ENCODE assay signal across 8 cellular contexts in genomic region chr11:129375731-129376657, GRCh38. TPM values are rescaled to one million over a fixed set of nuclear protein-coding genes. Genes with fewer than 3 reads are reported as not detected.
DNase-seq lines count a peak whose midpoint lies in the region; TF ChIP-seq lines count a peak whose summit lies in the region.

A gene with protein sequence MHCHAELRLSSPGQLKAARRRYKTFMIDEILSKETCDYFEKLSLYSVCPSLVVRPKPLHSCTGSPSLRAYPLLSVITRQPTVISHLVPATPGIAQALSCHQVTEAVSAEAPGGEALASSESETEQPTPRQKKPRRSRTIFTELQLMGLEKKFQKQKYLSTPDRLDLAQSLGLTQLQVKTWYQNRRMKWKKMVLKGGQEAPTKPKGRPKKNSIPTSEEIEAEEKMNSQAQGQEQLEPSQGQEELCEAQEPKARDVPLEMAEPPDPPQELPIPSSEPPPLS (plus strand): TSS chr11:129375848. CDS start chr11:129376036, 188 bp downstream.

- H3K27ac ChIP-seq in osteoblast (ENCODE audit: low read depth, low read length) = no peak within 1 kb of the TSS

- H3K4me1 ChIP-seq in osteoblast (ENCODE audit: insufficient read depth, low read length) = peaks cover 6% of the 10 kb centered on the region

- H3K36me3 ChIP-seq in osteoblast (ENCODE audit: insufficient read depth, low read length) = no peaks in the 10 kb centered on the region

- peak; percentile 36 for TF ChIP-seq CTCF in osteoblast (IDR thresholded peaks at IDR 0.05; ENCODE audit: extremely low read depth, low read depth, low read length)

- H3K27me3 ChIP-seq in osteoblast (ENCODE audit: insufficient read depth, low read length) = peaks cover 88% of the 10 kb centered on the region

- H3K4me3 ChIP-seq in osteoblast (ENCODE audit: insufficient read depth, low read length) = peak within 1 kb of the TSS; percentile 2

- peak within 1 kb of the TSS; percentile 39 for H3K4me2 ChIP-seq in osteoblast (ENCODE audit: insufficient read depth, low read length)

- DNase-seq in EL = peak; percentile 32
- peak; percentile 3 to 21 for DNase-seq in Kasumi-1 (lab: John Stamatoyannopoulos, UW)
- peak; percentile 60 for DNase-seq in activated CD8-positive, alpha-beta memory T cell treated with anti-CD3 and anti-CD28 coated beads, Interleukin-2, amount 50 U/mL, for 48 hours
- DNase-seq in foreskin melanocyte = peak; percentile 29
- DNase-seq in osteoblast (ENCODE audit: insufficient read length, low spot score, missing footprints) = peak; percentile 90
- no peak for DNase-seq in UCSD-AML1 (lab: John Stamatoyannopoulos, UW; ENCODE audit: unreplicated experiment)
- no peak for DNase-seq in NCI-H2171 treated with DMSO at 0.1 percent for 48 hours (lab: John Stamatoyannopoulos, UW)
- no peak for DNase-seq in occipital lobe (lab: John Stamatoyannopoulos, UW)

- H2AFZ ChIP-seq in osteoblast (ENCODE audit: low read length) = peak within 1 kb of the TSS; percentile 32

- no peaks in the 10 kb centered on the region for H4K20me1 ChIP-seq in osteoblast (ENCODE audit: insufficient read depth, low read length)

- no peaks in the 10 kb centered on the region for H3K9me3 ChIP-seq in osteoblast (ENCODE audit: low read depth, low read length)

- H3K79me2 ChIP-seq in osteoblast (ENCODE audit: insufficient read depth, low read length) = no peaks in the 10 kb centered on the region

RNA-seq across cellular contexts. Expression of the gene that starts here (rescaled TPM):
- total RNA-seq in osteoblast = not detected in 2 replicates
- 0.16 TPM for total RNA-seq in occipital lobe

Comparison
In these comparisons a context has a peak if more than half of its experiments do, and no peak if none do; other contexts are left out.
1. Peak in DNase-seq, H3K4me3 ChIP-seq and H3K4me2 ChIP-seq in osteoblast; RNA of the gene not detected or under 1 TPM.
2. DNase-seq: peak in EL (single experiment), Kasumi-1 (2 of 2), activated CD8-positive, alpha-beta memory T cell treated with anti-CD3 and anti-CD28 coated beads, Interleukin-2, amount 50 U/mL, for 48 hours (single experiment) and foreskin melanocyte (single experiment); none in UCSD-AML1 (single experiment), NCI-H2171 treated with DMSO at 0.1 percent for 48 hours (single experiment) and occipital lobe (single experiment).